ENCODE assay signal across 8 cellular contexts in genomic region chr9:137130176-137130755, GRCh38. TPM values are rescaled to one million over a fixed set of nuclear protein-coding genes. Genes with fewer than 3 reads are reported as not detected.
DNase-seq lines count a peak whose midpoint lies in the region; TF ChIP-seq lines count a peak whose summit lies in the region.

No MANE protein-coding gene starts in this region.

- H3K27me3 Mint-ChIP-seq in activated naive CD4-positive, alpha-beta T cell treated with anti-CD3 and anti-CD28 coated beads, Interleukin-2, amount 50 U/mL, for 24 hours = peaks cover 2% of the 10 kb centered on the region
- H3K27me3 Mint-ChIP-seq in dendritic cell treated with granulocyte-macrophage colony-stimulating factor and Interleukin-4, amounts not matched to agents 40 ng/mL and 50 ng/mL, for 4 days = peaks cover 36% of the 10 kb centered on the region
- H3K27me3 Mint-ChIP-seq in nephron progenitor cell (ENCODE audit: low read depth, poor library complexity) = peaks cover 53% of the 10 kb centered on the region

- TF ChIP-seq CTCF in nephron progenitor cell (IDR thresholded peaks at IDR 0.05) = no peak

- H3K36me3 Mint-ChIP-seq in activated naive CD4-positive, alpha-beta T cell treated with anti-CD3 and anti-CD28 coated beads, Interleukin-2, amount 50 U/mL, for 24 hours = no peaks in the 10 kb centered on the region
- peaks cover 11% of the 10 kb centered on the region for H3K36me3 Mint-ChIP-seq in dendritic cell treated with granulocyte-macrophage colony-stimulating factor and Interleukin-4, amounts not matched to agents 40 ng/mL and 50 ng/mL, for 4 days (ENCODE audit: low read depth)
- H3K36me3 Mint-ChIP-seq in nephron progenitor cell (ENCODE audit: low read depth) = no peaks in the 10 kb centered on the region

- no peaks in the 10 kb centered on the region for H3K9me3 Mint-ChIP-seq in activated naive CD4-positive, alpha-beta T cell treated with anti-CD3 and anti-CD28 coated beads, Interleukin-2, amount 50 U/mL, for 24 hours
- H3K9me3 Mint-ChIP-seq in dendritic cell treated with granulocyte-macrophage colony-stimulating factor and Interleukin-4, amounts not matched to agents 40 ng/mL and 50 ng/mL, for 4 days = no peaks in the 10 kb centered on the region
- H3K9me3 Mint-ChIP-seq in nephron progenitor cell = peaks cover 7% of the 10 kb centered on the region

- peaks cover 23% of the 10 kb centered on the region for H3K4me1 Mint-ChIP-seq in activated naive CD4-positive, alpha-beta T cell treated with anti-CD3 and anti-CD28 coated beads, Interleukin-2, amount 50 U/mL, for 24 hours
- H3K4me1 Mint-ChIP-seq in dendritic cell treated with granulocyte-macrophage colony-stimulating factor and Interleukin-4, amounts not matched to agents 40 ng/mL and 50 ng/mL, for 4 days (ENCODE audit: low read depth) = peaks cover 28% of the 10 kb centered on the region
- H3K4me1 Mint-ChIP-seq in nephron progenitor cell = peaks cover 24% of the 10 kb centered on the region

- DNase-seq in activated naive CD4-positive, alpha-beta T cell treated with Interleukin-2 at 50 U/mL for 16 hours = no peak
- no peak for DNase-seq in Jurkat, Clone E6-1 (ENCODE audit: low read depth, low spot score)
- DNase-seq in nephron progenitor cell = no peak
- DNase-seq in NCI-H510A (lab: John Stamatoyannopoulos, UW) = no peak
- DNase-seq in DMS79 (lab: John Stamatoyannopoulos, UW) = no peak
- no peak for DNase-seq in NCI-H2196 treated with DMSO at 0.1 percent for 48 hours (lab: John Stamatoyannopoulos, UW; ENCODE audit: unreplicated experiment)

- intact Hi-C loops in dendritic cell treated with granulocyte-macrophage colony-stimulating factor and Interleukin-4, amounts not matched to agents 40 ng/mL and 50 ng/mL, for 4 days (cut with micrococcal nuclease) = no loop called here

- H3K27ac Mint-ChIP-seq in activated naive CD4-positive, alpha-beta T cell treated with anti-CD3 and anti-CD28 coated beads, Interleukin-2, amount 50 U/mL, for 24 hours = peak overlapping the region; percentile 68
- H3K27ac Mint-ChIP-seq in dendritic cell treated with granulocyte-macrophage colony-stimulating factor and Interleukin-4, amounts not matched to agents 40 ng/mL and 50 ng/mL, for 4 days = peak overlapping the region; percentile 61
- no peak overlapping the region for H3K27ac Mint-ChIP-seq in nephron progenitor cell

- peak overlapping the region; percentile 82 for H3K4me3 Mint-ChIP-seq in activated naive CD4-positive, alpha-beta T cell treated with anti-CD3 and anti-CD28 coated beads, Interleukin-2, amount 50 U/mL, for 24 hours
- H3K4me3 Mint-ChIP-seq in dendritic cell treated with granulocyte-macrophage colony-stimulating factor and Interleukin-4, amounts not matched to agents 40 ng/mL and 50 ng/mL, for 4 days = peak overlapping the region; percentile 76
- peak overlapping the region; percentile 84 for H3K4me3 Mint-ChIP-seq in nephron progenitor cell

- peak overlapping the region; percentile 72 for H3K4me3 ChIP-seq in Jurkat, Clone E6-1 (ENCODE audit: low read length)

RNA-seq across cellular contexts. Expression of gene GRIN1, which starts 8.7 kb away (rescaled TPM):
- polyA plus RNA-seq in Jurkat, Clone E6-1 (2012; ENCODE audit: insufficient read depth, insufficient read length) = not detected

RNA-seq across cellular contexts. Expression of gene DPP7, which starts 15.7 kb away (rescaled TPM):
- 239 TPM for polyA plus RNA-seq in Jurkat, Clone E6-1 (2012; ENCODE audit: insufficient read depth, insufficient read length)

RNA-seq across cellular contexts. Expression of gene LRRC26, which starts 39.6 kb away (rescaled TPM):
- not detected for polyA plus RNA-seq in Jurkat, Clone E6-1 (2012; ENCODE audit: insufficient read depth, insufficient read length)

RNA-seq across cellular contexts. Expression of gene TMEM210, which starts 41.6 kb away (rescaled TPM):
- not detected for polyA plus RNA-seq in Jurkat, Clone E6-1 (2012; ENCODE audit: insufficient read depth, insufficient read length)

RNA-seq across cellular contexts. Expression of gene MAN1B1, which starts 43.5 kb away (rescaled TPM):
- 37.9 TPM for polyA plus RNA-seq in Jurkat, Clone E6-1 (2012; ENCODE audit: insufficient read depth, insufficient read length)
